In the genomic region with DNA sequence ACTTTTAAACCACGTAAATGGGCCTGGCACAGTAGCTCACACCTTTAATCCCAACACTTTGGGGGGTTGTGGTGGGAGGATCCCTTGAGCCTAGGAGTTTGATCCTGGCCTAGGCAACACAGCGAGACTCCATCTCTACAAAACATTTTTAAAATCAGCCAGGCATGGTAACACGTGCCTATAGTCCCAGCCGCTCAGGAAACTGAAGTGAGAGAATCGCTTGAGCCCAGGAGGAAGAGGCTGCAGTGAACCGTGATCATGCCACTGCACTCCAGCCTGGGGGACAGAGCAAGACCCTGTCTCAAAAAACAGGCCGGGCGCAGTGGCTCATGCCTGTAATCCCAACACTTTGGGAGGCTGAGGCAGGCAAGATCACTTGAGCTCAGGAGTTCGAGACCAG, we compare ENCODE assay signal across 12 cellular contexts. TPM values are rescaled to one million over a fixed set of nuclear protein-coding genes. Genes with fewer than 3 reads are reported as not detected.
DNase-seq lines count a peak whose midpoint lies in the region; ATAC-seq and TF ChIP-seq lines count a peak whose summit lies in the region.
"Had no signal": no experiment of that assay in that cellular context is flagged by ENCODE, and none has a peak within 500 bp of the region (broad histone marks: within the 10 kb centered on the region; RNA-seq: fewer than 3 reads in every experiment).

No MANE protein-coding gene starts in this region.

- WGBS in smooth muscle cell (ENCODE audit: low lambda C conversion rate): 90% methylated on average over 9 of the region's 9 CpGs

- TF ChIP-seq CTCF in smooth muscle cell (IDR thresholded peaks at IDR 0.05; ENCODE audit: borderline replicate concordance, insufficient read depth, poor library complexity, severe bottlenecking) (no peak), breast epithelium (IDR thresholded peaks at IDR 0.05) (no peak)

- H3K36me3 ChIP-seq in smooth muscle cell (ENCODE audit: low read depth) (no peaks in the 10 kb centered on the region), breast epithelium (no peaks in the 10 kb centered on the region)

- H3K27me3 ChIP-seq in smooth muscle cell (ENCODE audit: low read depth) (no peaks in the 10 kb centered on the region), breast epithelium (no peaks in the 10 kb centered on the region)

- peak; percentile 74 for ATAC-seq in GM18519 (IDR thresholded peaks at IDR 0.05; ENCODE audit: low FRiP score, unreplicated experiment)
- peak; percentile 80 for ATAC-seq in GM21528 (IDR thresholded peaks at IDR 0.05; ENCODE audit: low FRiP score, unreplicated experiment)
- ATAC-seq in HG03139 (IDR thresholded peaks at IDR 0.05; ENCODE audit: unreplicated experiment): peak; percentile 61
- ATAC-seq in naive B cell (ENCODE audit: low read depth in 2 of 2): peak; percentile 99
- ATAC-seq: mucosa of descending colon; stimulated activated naive CD8-positive, alpha-beta T cell treated with anti-CD3 and anti-CD28 coated beads, Interleukin-15, amount 100 ng/mL, for 72 hours had no signal

- H3K4me1 Mint-ChIP-seq in naive B cell: peaks cover 57 to 88% (median 77%) of the 10 kb centered on the region in 3 donors

- no peak for TF ChIP-seq POLR2A in breast epithelium (IDR thresholded peaks at IDR 0.05)

- H3K9ac ChIP-seq in smooth muscle cell (ENCODE audit: low read depth): no peak overlapping the region
- H3K9ac ChIP-seq: KMS-11 had no signal

- H3K4me3 ChIP-seq in smooth muscle cell: no peak overlapping the region
- H3K4me3 ChIP-seq in breast epithelium: no peak overlapping the region
- H3K4me3 ChIP-seq: mucosa of descending colon had no signal

- peak; percentile 51 for DNase-seq in naive B cell
- no peak for DNase-seq in DMS 273 (lab: John Stamatoyannopoulos, UW; ENCODE audit: unreplicated experiment)
- no peak for DNase-seq in smooth muscle cell (lab: John Stamatoyannopoulos, UW; ENCODE audit: unreplicated experiment)
- DNase-seq in A172 (ENCODE audit: low spot score): no peak
- no peak for DNase-seq in breast epithelium (ENCODE audit: low spot score in 2 of 2)
- DNase-seq: mucosa of descending colon; NCI-H748 treated with DMSO at 0.1 percent for 48 hours; stimulated activated naive CD8-positive, alpha-beta T cell treated with anti-CD3 and anti-CD28 coated beads, Interleukin-15, amount 100 ng/mL, for 72 hours had no signal

- peaks cover 0 to 6% (median 0%) of the 10 kb centered on the region in 7 donors for H3K9me3 Mint-ChIP-seq in naive B cell

- H3K27me3 Mint-ChIP-seq in naive B cell: no peaks in the 10 kb centered on the region
- H3K27me3 Mint-ChIP-seq: stimulated activated naive CD8-positive, alpha-beta T cell treated with anti-CD3 and anti-CD28 coated beads, Interleukin-15, amount 100 ng/mL, for 72 hours had no signal

- peaks cover 100% of the 10 kb centered on the region for H4K20me1 ChIP-seq in smooth muscle cell (ENCODE audit: low read depth)

- intact Hi-C loops in breast epithelium (cut with DNase I; ENCODE audit: low total_unique reads): no loop called here

- no peak overlapping the region for H2AFZ ChIP-seq in smooth muscle cell (ENCODE audit: low read depth)

- peak overlapping the region in 5 of 6 donors; percentile 66 to 88 (median 82) for H3K27ac Mint-ChIP-seq in naive B cell
- H3K27ac Mint-ChIP-seq: stimulated activated naive CD8-positive, alpha-beta T cell treated with anti-CD3 and anti-CD28 coated beads, Interleukin-15, amount 100 ng/mL, for 72 hours had no signal

- H3K79me2 ChIP-seq in smooth muscle cell (ENCODE audit: low read depth): peaks cover 100% of the 10 kb centered on the region

- no peaks in the 10 kb centered on the region for H3K4me1 ChIP-seq in smooth muscle cell (ENCODE audit: low read depth)
- no peaks in the 10 kb centered on the region for H3K4me1 ChIP-seq in breast epithelium

- H3K9me3 ChIP-seq in smooth muscle cell (replicated peaks; ENCODE audit: low read depth): no peaks in the 10 kb centered on the region
- H3K9me3 ChIP-seq in breast epithelium: no peaks in the 10 kb centered on the region
- H3K9me3 ChIP-seq: mucosa of descending colon had no signal

- H3K27ac ChIP-seq in smooth muscle cell (ENCODE audit: low read depth) (no peak overlapping the region), breast epithelium (no peak overlapping the region)
- H3K27ac ChIP-seq: KMS-11 had no signal

- H3F3A ChIP-seq in smooth muscle cell (ENCODE audit: low read depth): no peaks in the 10 kb centered on the region

- H3K36me3 Mint-ChIP-seq in naive B cell: no peaks in the 10 kb centered on the region

- H3K4me2 ChIP-seq in smooth muscle cell: no peak overlapping the region
- H3K4me2 ChIP-seq: KMS-11 had no signal

- peak overlapping the region; percentile 37 to 89 (median 75) for H3K4me3 Mint-ChIP-seq in naive B cell

RNA-seq across cellular contexts. Expression of a gene that starts 12.2 kb away (rescaled TPM):
- 10 to 100 TPM; 25.3 to 63.9 (median 37.8) TPM for polyA plus RNA-seq in naive B cell (ENCODE audit: low read depth in 6 of 6)
- total RNA-seq in smooth muscle cell: 38.7 and 47.4 TPM in 2 replicates
- polyA plus RNA-seq in smooth muscle cell: 23.9 and 25.8 TPM in 2 replicates
- total RNA-seq in A172 (2014; rRNA removed; shearing (Covaris generic)): 24.6 and 30.8 TPM in 2 replicates
- 10 to 100 TPM; 79.3 to 99.2 (median 86.6) TPM for total RNA-seq in breast epithelium
